15 cellular contexts compared by ENCODE assay signal in the genomic region with DNA sequence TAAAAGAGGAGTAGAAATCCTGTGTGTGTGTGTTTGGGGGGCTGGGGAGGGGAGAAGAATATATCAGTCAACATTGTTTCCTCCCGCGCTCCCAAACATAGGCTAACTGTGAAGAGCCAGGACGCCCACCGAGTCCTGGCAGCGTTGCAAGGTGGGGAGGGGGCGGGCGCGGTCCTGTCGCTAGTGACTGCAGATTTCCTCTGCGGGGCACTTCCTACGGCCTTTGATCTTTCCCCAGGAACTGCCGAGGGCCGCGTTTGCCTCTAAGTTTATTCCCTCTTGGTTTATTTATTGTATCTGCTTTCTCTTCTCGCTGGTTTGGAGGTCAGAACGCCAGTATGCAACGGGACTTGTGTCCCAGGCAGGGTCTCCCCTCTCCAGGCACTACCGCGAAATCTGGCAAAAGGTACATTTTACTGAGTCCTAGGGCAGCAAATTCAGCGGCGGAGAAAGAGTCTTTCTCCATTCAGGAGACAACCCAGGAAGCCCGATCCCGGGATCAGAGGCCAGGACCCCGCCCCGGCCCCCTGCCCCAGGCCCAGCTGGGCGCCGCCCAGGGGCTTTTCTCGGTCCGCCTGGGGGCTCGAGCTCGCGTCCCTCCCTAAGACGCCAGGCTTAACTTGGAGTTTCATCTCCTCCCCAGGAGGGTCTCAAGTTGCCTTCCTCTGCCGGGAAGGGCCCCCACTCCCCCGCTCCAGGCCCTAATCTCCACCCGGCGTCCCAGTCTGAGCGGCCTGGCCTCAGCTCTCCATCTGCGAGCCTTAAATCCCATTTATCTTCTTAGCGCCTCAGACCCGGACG. TPM values are rescaled to one million over a fixed set of nuclear protein-coding genes. Genes with fewer than 3 reads are reported as not detected.
A peak's percentile ranks its signal among the peaks of the same experiment; 100 is the strongest.
DNase-seq lines count a peak whose midpoint lies in the region; TF ChIP-seq lines count a peak whose summit lies in the region.
"Had no signal": no experiment of that assay in that cellular context is flagged by ENCODE, and none has a peak within 500 bp of the region (broad histone marks: within the 10 kb centered on the region; RNA-seq: fewer than 3 reads in every experiment).

No MANE protein-coding gene starts in this region.

- DNase-seq in D341Med (ENCODE audit: low spot score), result peak; percentile 71
- peak; percentile 95 for DNase-seq in WERI-Rb-1
- no peak for DNase-seq in iPS DF 6.9 (ENCODE audit: low read depth, low spot score)
- DNase-seq in trophoblast cell, result no peak
- no peak for DNase-seq in PC-9
- DNase-seq in activated CD8-positive, alpha-beta memory T cell treated with anti-CD3 and anti-CD28 coated beads, Interleukin-2, amount 50 U/mL, for 48 hours, result no peak
- no peak for DNase-seq in HPDE6-E6E7 (ENCODE audit: extremely low spot score)
- DNase-seq in activated CD4-positive, alpha-beta T cell treated with anti-CD3 and anti-CD28 coated beads, Interleukin-2, amount 50 U/mL, for 48 hours, result no peak
- DNase-seq: AML-193; effector CD8-positive, alpha-beta T cell; NCI-H446 had no signal

- no peak overlapping the region for H3K23ac ChIP-seq in trophoblast cell (ENCODE audit: low read length)

- no peaks in the 10 kb centered on the region for H3K9me2 ChIP-seq in PC-9 (ENCODE audit: insufficient read depth)

- no peak overlapping the region for H3K14ac ChIP-seq in trophoblast cell (ENCODE audit: low read length)

- H3K4me2 ChIP-seq in trophoblast cell (ENCODE audit: low read length), result peak overlapping the region; percentile 97
- H3K4me2 ChIP-seq in PC-9, result no peak overlapping the region

- H4K20me1 ChIP-seq in PC-9 (ENCODE audit: insufficient read depth), result no peaks in the 10 kb centered on the region

- H2AFZ ChIP-seq in trophoblast cell (ENCODE audit: insufficient read depth, low read length, poor library complexity) (no peak overlapping the region), PC-9 (no peak overlapping the region)

- no TSS peak for BruUV-seq in PC-9 (replicated peaks; lab: Mats Ljungman, UMichigan)

- H3K4me1 ChIP-seq in iPS DF 6.9 (ENCODE audit: control insufficient read depth, insufficient read depth, low read length), result peaks cover 4% of the 10 kb centered on the region; the same call in 1 of the 2 replicates
- H3K4me1 ChIP-seq in trophoblast cell (ENCODE audit: control insufficient read depth in 1 of 2, insufficient read depth in 2 of 2, low read length in 2 of 2), result peaks cover 7 to 10% of the 10 kb centered on the region in 2 experiments
- H3K4me1 ChIP-seq in PC-9 (replicated peaks; ENCODE audit: insufficient read depth), result no peaks in the 10 kb centered on the region
- H3K4me1 ChIP-seq: SJCRH30 had no signal

- no peak overlapping the region for H2AK5ac ChIP-seq in trophoblast cell (ENCODE audit: low read length)

- no peak overlapping the region for H3K4ac ChIP-seq in trophoblast cell (ENCODE audit: low read depth, low read length)

- no peaks in the 10 kb centered on the region for H3K79me2 ChIP-seq in trophoblast cell (ENCODE audit: control insufficient read depth, insufficient read depth, low read length, poor library complexity)
- no peaks in the 10 kb centered on the region for H3K79me2 ChIP-seq in PC-9 (ENCODE audit: low read depth)

- H3K27me3 ChIP-seq in WERI-Rb-1 (ENCODE audit: insufficient read depth, low read depth, severe bottlenecking) (no peaks in the 10 kb centered on the region), iPS DF 6.9 (ENCODE audit: control insufficient read depth, insufficient read depth, low read length) (peaks cover 35% of the 10 kb centered on the region), trophoblast cell (ENCODE audit: insufficient read depth, low read length) (peaks cover 46% of the 10 kb centered on the region), PC-9 (ENCODE audit: insufficient read depth, low read depth) (peaks cover 78% of the 10 kb centered on the region)

- no peak overlapping the region for H2BK120ac ChIP-seq in trophoblast cell (ENCODE audit: insufficient read depth, low read length, poor library complexity)

- POLR2A ChIA-PET in PC-9 (lab: Charles Lee; ENCODE audit: unreplicated experiment), result no interaction called here

- no peak overlapping the region for H2BK12ac ChIP-seq in trophoblast cell (ENCODE audit: low read length)

- no peaks in the 10 kb centered on the region for H3F3A ChIP-seq in PC-9 (ENCODE audit: insufficient read depth, low read depth)

- H3K9me3 ChIP-seq in WERI-Rb-1 (ENCODE audit: severe bottlenecking), result peaks cover 5% of the 10 kb centered on the region
- no peaks in the 10 kb centered on the region for H3K9me3 ChIP-seq in iPS DF 6.9 (ENCODE audit: control insufficient read depth, insufficient read depth, low read length)
- H3K9me3 ChIP-seq in trophoblast cell (ENCODE audit: insufficient read depth, low read depth, low read length), result no peaks in the 10 kb centered on the region
- no peaks in the 10 kb centered on the region for H3K9me3 ChIP-seq in PC-9 (ENCODE audit: insufficient read depth, low read depth)
- H3K9me3 ChIP-seq: SJCRH30 had no signal

- no CpG with 5 or more reads among the region's 42 CpGs for WGBS in iPS DF 6.9 (ENCODE audit: insufficient coverage, insufficient read length)
- WGBS in trophoblast cell (ENCODE audit: extremely low coverage, insufficient coverage, insufficient read length), result no CpG with 5 or more reads among the region's 42 CpGs

- H3K36me3 ChIP-seq in WERI-Rb-1 (peaks cover 7% of the 10 kb centered on the region), iPS DF 6.9 (ENCODE audit: control insufficient read depth, insufficient read depth, low read length) (no peaks in the 10 kb centered on the region), trophoblast cell (ENCODE audit: control insufficient read depth in 1 of 2, insufficient read depth in 2 of 2, low read length in 2 of 2) (no peaks in the 10 kb centered on the region), PC-9 (ENCODE audit: low read depth) (no peaks in the 10 kb centered on the region)
- H3K36me3 ChIP-seq: SJCRH30 had no signal

- H3K18ac ChIP-seq in trophoblast cell (ENCODE audit: low read length), result no peak overlapping the region

- H3K9ac ChIP-seq in trophoblast cell (ENCODE audit: low read length), result no peak overlapping the region

- H4K91ac ChIP-seq in trophoblast cell (ENCODE audit: low read depth, low read length), result no peak overlapping the region

- no peak overlapping the region for H4K8ac ChIP-seq in trophoblast cell (ENCODE audit: low read depth, low read length)

- peak overlapping the region; percentile 96 for H3K27ac ChIP-seq in WERI-Rb-1
- H3K27ac ChIP-seq in iPS DF 6.9 (ENCODE audit: low read length), result no peak overlapping the region
- no peak overlapping the region for H3K27ac ChIP-seq in trophoblast cell (ENCODE audit: low read depth, low read length)
- no peak overlapping the region for H3K27ac ChIP-seq in PC-9
- H3K27ac ChIP-seq: SJCRH30 had no signal

- TF ChIP-seq CTCF in WERI-Rb-1 (IDR thresholded peaks at IDR 0.05; ENCODE audit: low read depth, low read length) (no peak), PC-9 (conservative IDR thresholded peaks at IDR 0.05) (no peak)

- H3K4me3 ChIP-seq in WERI-Rb-1 (ENCODE audit: low read depth, low read length), result peak overlapping the region; percentile 65
- peak overlapping the region; percentile 26; the same call in 1 of the 2 replicates for H3K4me3 ChIP-seq in iPS DF 6.9 (ENCODE audit: low read length)
- no peak overlapping the region for H3K4me3 ChIP-seq in trophoblast cell (ENCODE audit: low read depth, low read length)
- H3K4me3 ChIP-seq in PC-9, result no peak overlapping the region

- H4K12ac ChIP-seq in trophoblast cell (ENCODE audit: low read depth, low read length), result no peak overlapping the region

- no peaks in the 10 kb centered on the region for H3K79me1 ChIP-seq in trophoblast cell (ENCODE audit: low read length)

- H2BK5ac ChIP-seq in trophoblast cell (ENCODE audit: low read depth, low read length, poor library complexity), result no peak overlapping the region

- CTCF ChIA-PET in PC-9 (lab: Charles Lee), result no interaction called here

- intact Hi-C loops in PC-9 (cut with micrococcal nuclease; ENCODE audit: unreplicated experiment), result no loop called here

RNA-seq across cellular contexts. Expression of gene EGFLAM, which starts 0.9 kb away (rescaled TPM):
- polyA plus RNA-seq in trophoblast cell (2013), result 0.18 and 0.24 TPM in 2 replicates
- total RNA-seq in PC-9 (2021), result not detected in 2 replicates
- total RNA-seq: activated CD4-positive, alpha-beta T cell treated with anti-CD3 and anti-CD28 coated beads for 36 hours; activated naive CD4-positive, alpha-beta T cell treated with anti-CD3 and anti-CD28 coated beads, Interleukin-2, amount 50 U/mL, for 72 hours; M059J had no signal

Comparison
In these comparisons a context has a peak if more than half of its experiments do, and no peak if none do; other contexts are left out.
1. DNase-seq: peak in D341Med (single experiment) and WERI-Rb-1 (single experiment); none in iPS DF 6.9 (single experiment), trophoblast cell (0 of 2), PC-9 (0 of 2), activated CD8-positive, alpha-beta memory T cell treated with anti-CD3 and anti-CD28 coated beads, Interleukin-2, amount 50 U/mL, for 48 hours (single experiment), HPDE6-E6E7 (single experiment) and activated CD4-positive, alpha-beta T cell treated with anti-CD3 and anti-CD28 coated beads, Interleukin-2, amount 50 U/mL, for 48 hours (0 of 2).
2. H3K4me3 ChIP-seq: peak in WERI-Rb-1 (single experiment) and iPS DF 6.9 (single experiment); none in trophoblast cell (single experiment) and PC-9 (single experiment).